In genomic region chr2:109133746-109134145, GRCh38 we compare ENCODE assay signal across 28 cellular contexts. TPM values are rescaled to one million over a fixed set of nuclear protein-coding genes. Genes with fewer than 3 reads are reported as not detected.
"Had no signal": no experiment of that assay in that cellular context is flagged by ENCODE, and none has a peak within 500 bp of the region (broad histone marks: within the 10 kb centered on the region; RNA-seq: fewer than 3 reads in every experiment).

No MANE protein-coding gene starts in this region.

- H3K9me3 ChIP-seq: ascending aorta, body of pancreas, SJCRH30, SK-N-SH had no signal

- H3K4me2 ChIP-seq: SK-N-SH had no signal

- DNase-seq: activated CD4-positive, alpha-beta T cell treated with anti-CD3 and anti-CD28 coated beads for 4 hours; activated CD8-positive, alpha-beta T cell treated with anti-CD3 and anti-CD28 coated beads for 36 hours; activated gamma-delta T cell treated with Interleukin-2 at 50 U/mL for 16 hours; activated naive CD4-positive, alpha-beta T cell treated with anti-CD3 and anti-CD28 coated beads, Interleukin-2, amount 10 ng/mL, durations not matched to agents 7 days and 5 days; activated naive CD8-positive, alpha-beta T cell treated with anti-CD3 and anti-CD28 coated beads, Interleukin-2, amount 10 ng/mL, durations not matched to agents 7 days and 5 days; activated T-cell treated with anti-CD3 and anti-CD28 coated beads, Interleukin-2, amount 50 U/mL, for 24 hours; amniotic stem cell; body of pancreas; KG1; NCI-H1092; NCI-H1417; NCI-H1930; NCI-H2171; NCI-H2227 treated with DMSO at 0.1 percent for 48 hours; NCI-H446 treated with DMSO at 0.1 percent for 48 hours; NCI-H524 treated with DMSO at 0.1 percent for 48 hours; NCI-H748 treated with DMSO at 0.1 percent for 48 hours; Right ventricle myocardium superior; SJCRH30; SK-N-SH; T-helper 1 cell; WERI-Rb-1 had no signal

- H3K4me3 ChIP-seq: ascending aorta, body of pancreas, SJCRH30 had no signal

- H3K27ac ChIP-seq: ascending aorta, body of pancreas, RWPE1, SJCRH30, WERI-Rb-1 had no signal

- H3K4me3 Mint-ChIP-seq: activated CD8-positive, alpha-beta T cell treated with anti-CD3 and anti-CD28 coated beads for 36 hours; activated naive CD4-positive, alpha-beta T cell treated with anti-CD3 and anti-CD28 coated beads, Interleukin-2, amount 10 ng/mL, durations not matched to agents 7 days and 5 days; activated naive CD8-positive, alpha-beta T cell treated with anti-CD3 and anti-CD28 coated beads, Interleukin-2, amount 10 ng/mL, durations not matched to agents 7 days and 5 days; activated T-cell treated with anti-CD3 and anti-CD28 coated beads, Interleukin-2, amount 50 U/mL, for 24 hours; activated T-helper 1 cell treated with anti-CD3 and anti-CD28 coated beads, Interleukin-12 subunit alpha, Interleukin-12 subunit beta, Interleukin-2, Interleukin-4 antibody, amounts not matched to agents 30 ng/mL and 10 ng/mL and 1 ng/mL, durations not matched to agents 14 hours and 24 hours and 36 hours; central memory CD8-positive, alpha-beta T cell had no signal

- H3K36me3 ChIP-seq: ascending aorta, SJCRH30, WERI-Rb-1 had no signal

- H3K27ac Mint-ChIP-seq: activated CD8-positive, alpha-beta T cell treated with anti-CD3 and anti-CD28 coated beads for 36 hours; activated naive CD4-positive, alpha-beta T cell treated with anti-CD3 and anti-CD28 coated beads, Interleukin-2, amount 10 ng/mL, durations not matched to agents 7 days and 5 days; activated naive CD8-positive, alpha-beta T cell treated with anti-CD3 and anti-CD28 coated beads, Interleukin-2, amount 10 ng/mL, durations not matched to agents 7 days and 5 days; activated T-cell treated with anti-CD3 and anti-CD28 coated beads, Interleukin-2, amount 50 U/mL, for 24 hours; activated T-helper 1 cell treated with anti-CD3 and anti-CD28 coated beads, Interleukin-12 subunit alpha, Interleukin-12 subunit beta, Interleukin-2, Interleukin-4 antibody, amounts not matched to agents 30 ng/mL and 10 ng/mL and 1 ng/mL, durations not matched to agents 14 hours and 24 hours and 36 hours had no signal

- H3K9ac ChIP-seq: SK-N-SH had no signal

- H3K27me3 ChIP-seq: ascending aorta, body of pancreas had no signal

- H3K36me3 Mint-ChIP-seq: activated naive CD4-positive, alpha-beta T cell treated with anti-CD3 and anti-CD28 coated beads, Interleukin-2, amount 10 ng/mL, durations not matched to agents 7 days and 5 days; activated naive CD8-positive, alpha-beta T cell treated with anti-CD3 and anti-CD28 coated beads, Interleukin-2, amount 10 ng/mL, durations not matched to agents 7 days and 5 days had no signal

- ATAC-seq: activated CD8-positive, alpha-beta T cell treated with anti-CD3 and anti-CD28 coated beads for 36 hours; body of pancreas; Panc1 had no signal

- H3K4me1 ChIP-seq: SJCRH30 had no signal

- H3K9me2 ChIP-seq: SK-N-SH had no signal

- H3K9me3 Mint-ChIP-seq: activated CD8-positive, alpha-beta T cell treated with anti-CD3 and anti-CD28 coated beads for 36 hours; activated naive CD4-positive, alpha-beta T cell treated with anti-CD3 and anti-CD28 coated beads, Interleukin-2, amount 10 ng/mL, durations not matched to agents 7 days and 5 days; activated naive CD8-positive, alpha-beta T cell treated with anti-CD3 and anti-CD28 coated beads, Interleukin-2, amount 10 ng/mL, durations not matched to agents 7 days and 5 days; activated T-cell treated with anti-CD3 and anti-CD28 coated beads, Interleukin-2, amount 50 U/mL, for 24 hours; activated T-helper 1 cell treated with anti-CD3 and anti-CD28 coated beads, Interleukin-12 subunit alpha, Interleukin-12 subunit beta, Interleukin-2, Interleukin-4 antibody, amounts not matched to agents 30 ng/mL and 10 ng/mL and 1 ng/mL, durations not matched to agents 14 hours and 24 hours and 36 hours; central memory CD8-positive, alpha-beta T cell had no signal

RNA-seq across cellular contexts. Expression of gene SH3RF3, which starts 4.7 kb away (rescaled TPM):
- total RNA-seq: OCI-LY7 had no signal
